Comparison of ENCODE assay signal across 20 cellular contexts in genomic region chr20:25087186-25087929, GRCh38. TPM values are rescaled to one million over a fixed set of nuclear protein-coding genes. Genes with fewer than 3 reads are reported as not detected.
"Had no signal": no experiment of that assay in that cellular context is flagged by ENCODE, and none has a peak within 500 bp of the region (broad histone marks: within the 10 kb centered on the region; RNA-seq: fewer than 3 reads in every experiment).

No MANE protein-coding gene starts in this region.

- DNase-seq: activated CD4-positive, CD25-positive, alpha-beta regulatory T cell treated with anti-CD3 and anti-CD28 coated beads, Interleukin-2, amount 50 U/mL, for 72 hours; activated CD8-positive, alpha-beta T cell treated with anti-CD3 and anti-CD28 coated beads, Interleukin-2, amount 10 ng/mL, durations not matched to agents 7 days and 5 days; activated naive CD4-positive, alpha-beta T cell treated with anti-CD3 and anti-CD28 coated beads for 36 hours; cortex of kidney; effector CD8-positive, alpha-beta T cell; heart left ventricle; left colon; mucosa of descending colon; occipital lobe; sigmoid colon; stimulated activated CD4-positive, alpha-beta T cell treated with anti-CD3 and anti-CD28 coated beads, Interleukin-4, amount 100 ng/mL, for 1 hour; stimulated activated CD8-positive, alpha-beta memory T cell treated with anti-CD3 and anti-CD28 coated beads, Interleukin-4, amount 100 ng/mL, for 48 hours; stimulated activated naive CD8-positive, alpha-beta T cell treated with anti-CD3 and anti-CD28 coated beads, Interleukin-15, Interleukin-2, amounts not matched to agents 100 U/mL and 50 U/mL, for 24 hours; T-helper 9 cell had no signal

- H3K36me3 ChIP-seq: heart left ventricle, sigmoid colon had no signal

- ATAC-seq: activated CD8-positive, alpha-beta T cell treated with anti-CD3 and anti-CD28 coated beads, Interleukin-2, amount 10 ng/mL, durations not matched to agents 7 days and 5 days; heart left ventricle; left colon; mucosa of descending colon; natural killer cell treated with Interleukin-12 subunit alpha and Interleukin-12 subunit beta and Interleukin-15 and Interleukin-18, amount 100 ng/mL, for 72 hours; stimulated activated naive CD8-positive, alpha-beta T cell treated with anti-CD3 and anti-CD28 coated beads, Interleukin-15, Interleukin-2, amounts not matched to agents 100 U/mL and 50 U/mL, for 24 hours had no signal

- H3K4me3 ChIP-seq: heart left ventricle, mucosa of descending colon, sigmoid colon had no signal

- H3K27ac ChIP-seq: heart left ventricle, sigmoid colon had no signal

- H3K9me3 ChIP-seq: heart left ventricle, mucosa of descending colon, sigmoid colon had no signal

RNA-seq across cellular contexts. Expression of gene VSX1, which starts 5.4 kb away (rescaled TPM):
- total RNA-seq: activated CD8-positive, alpha-beta T cell treated with anti-CD3 and anti-CD28 coated beads, Interleukin-2, amount 10 ng/mL, durations not matched to agents 7 days and 5 days; activated naive CD4-positive, alpha-beta T cell treated with anti-CD3 and anti-CD28 coated beads for 36 hours; fibroblast of lung; frontal cortex; left colon; lung microvascular endothelial cell; natural killer cell treated with Interleukin-12 subunit alpha and Interleukin-12 subunit beta and Interleukin-15 and Interleukin-18, amount 100 ng/mL, for 72 hours; occipital lobe; pulmonary artery endothelial cell; sigmoid colon; urinary bladder had no signal
- polyA plus RNA-seq: fibroblast of lung had no signal
